In the genomic region with DNA sequence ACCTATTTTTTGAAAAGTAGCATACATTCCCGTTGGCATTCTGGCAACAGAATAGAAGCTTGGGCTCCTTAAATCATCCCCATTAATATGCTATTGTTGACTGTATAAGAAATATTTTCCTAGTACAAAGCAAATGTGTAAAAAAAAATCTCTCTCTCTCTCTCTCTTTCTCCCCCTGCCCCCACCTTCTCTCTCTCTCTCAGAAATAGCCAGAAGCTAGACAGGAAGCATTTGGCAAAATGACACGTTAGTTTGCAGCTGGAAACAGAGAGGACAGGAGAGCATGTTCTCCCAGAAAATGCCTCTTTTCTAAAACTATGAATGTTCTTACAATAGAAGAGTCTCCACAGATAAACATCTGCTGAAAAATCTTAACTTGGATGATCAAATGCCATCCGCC, we compare ENCODE assay signal across 14 cellular contexts. TPM values are rescaled to one million over a fixed set of nuclear protein-coding genes. Genes with fewer than 3 reads are reported as not detected.
DNase-seq lines count a peak whose midpoint lies in the region; ATAC-seq and TF ChIP-seq lines count a peak whose summit lies in the region.
"Had no signal": no experiment of that assay in that cellular context is flagged by ENCODE, and none has a peak within 500 bp of the region (broad histone marks: within the 10 kb centered on the region; RNA-seq: fewer than 3 reads in every experiment).

No MANE protein-coding gene starts in this region.

- in situ Hi-C loops in ACHN (cut with HindIII; ENCODE audit: low pct_ligation_motif_present, low pct_unique_long_range_greater_than_20kb, low sequenced_read_pairs), result loop anchor here (25.0 kb wide), 1 partner anchor 254 kb away; no protein-coding TSS in a partner anchor

- H3K27me3 ChIP-seq in SJSA1 (replicated peaks), result no peaks in the 10 kb centered on the region
- H3K27me3 ChIP-seq: colonic mucosa had no signal

- no peaks in the 10 kb centered on the region for H3K9me3 Mint-ChIP-seq in osteocyte (ENCODE audit: unreplicated experiment)
- H3K9me3 Mint-ChIP-seq: activated CD4-positive, alpha-beta T cell treated with anti-CD3 and anti-CD28 coated beads, Interleukin-2, amount 10 ng/mL, durations not matched to agents 24 days and 14 days had no signal

- DNase-seq in EH (ENCODE audit: low read depth), result peak; percentile 37
- peak in 1 of 2 experiments; percentile 36 for DNase-seq in SJSA1 (ENCODE audit: low read depth in 1 of 2, low spot score in 2 of 2)
- DNase-seq in fibroblast of the aortic adventitia (ENCODE audit: low read depth), result peak; percentile 36
- DNase-seq in osteocyte (ENCODE audit: extremely low spot score, unreplicated experiment), result no peak
- DNase-seq in ACHN, result no peak
- DNase-seq: activated CD4-positive, alpha-beta T cell treated with anti-CD3 and anti-CD28 coated beads, Interleukin-2, amount 10 ng/mL, durations not matched to agents 24 days and 14 days; NCI-H446 treated with DMSO at 0.1 percent for 48 hours had no signal

- peaks cover 55% of the 10 kb centered on the region for H3K4me1 Mint-ChIP-seq in osteocyte (ENCODE audit: unreplicated experiment)
- H3K4me1 Mint-ChIP-seq: activated CD4-positive, alpha-beta T cell treated with anti-CD3 and anti-CD28 coated beads, Interleukin-2, amount 10 ng/mL, durations not matched to agents 24 days and 14 days had no signal

- H3K4me1 ChIP-seq in SJSA1 (replicated peaks), result peaks cover 62% of the 10 kb centered on the region
- H3K4me1 ChIP-seq: colonic mucosa had no signal

- peak overlapping the region; percentile 17 for H3K27ac ChIP-seq in SJSA1
- H3K27ac ChIP-seq: colonic mucosa had no signal

- H3K4me3 ChIP-seq in SJSA1 (no peak overlapping the region), fibroblast of the aortic adventitia (ENCODE audit: low read depth, low read length) (no peak overlapping the region)
- H3K4me3 ChIP-seq: colonic mucosa, K562 had no signal

- no peak overlapping the region for H3K4me3 Mint-ChIP-seq in osteocyte (ENCODE audit: unreplicated experiment)
- H3K4me3 Mint-ChIP-seq: activated CD4-positive, alpha-beta T cell treated with anti-CD3 and anti-CD28 coated beads, Interleukin-2, amount 10 ng/mL, durations not matched to agents 24 days and 14 days had no signal

- no peak for TF ChIP-seq CTCF in fibroblast of the aortic adventitia (IDR thresholded peaks at IDR 0.05; ENCODE audit: insufficient read depth, low read length)
- no peak for TF ChIP-seq CTCF in osteocyte (IDR thresholded peaks at IDR 0.05)

- H3K27ac Mint-ChIP-seq in osteocyte (ENCODE audit: unreplicated experiment), result peak overlapping the region; percentile 70
- H3K27ac Mint-ChIP-seq: activated CD4-positive, alpha-beta T cell treated with anti-CD3 and anti-CD28 coated beads, Interleukin-2, amount 10 ng/mL, durations not matched to agents 24 days and 14 days had no signal

- H3K36me3 ChIP-seq in SJSA1, result no peaks in the 10 kb centered on the region
- H3K36me3 ChIP-seq: colonic mucosa had no signal

- ATAC-seq in GM19035 (IDR thresholded peaks at IDR 0.05; ENCODE audit: unreplicated experiment), result no peak
- no peak for ATAC-seq in GM18858 (IDR thresholded peaks at IDR 0.05; ENCODE audit: unreplicated experiment)
- ATAC-seq in GM18517 (IDR thresholded peaks at IDR 0.05; ENCODE audit: unreplicated experiment), result no peak
- ATAC-seq: esophagus mucosa had no signal

- H3K27me3 Mint-ChIP-seq in osteocyte (ENCODE audit: unreplicated experiment), result no peaks in the 10 kb centered on the region

- no peaks in the 10 kb centered on the region for H3K36me3 Mint-ChIP-seq in osteocyte (ENCODE audit: unreplicated experiment)

- no peaks in the 10 kb centered on the region for H3K9me3 ChIP-seq in SJSA1 (replicated peaks)
- H3K9me3 ChIP-seq: colonic mucosa had no signal

RNA-seq across cellular contexts. Expression of a gene that starts 59.6 kb away (rescaled TPM):
- total RNA-seq in SJSA1 (2014; rRNA removed; shearing (Covaris generic)), result 17.0 and 24.5 TPM in 2 replicates
- 1.3 and 4.6 TPM in 2 replicates for total RNA-seq in fibroblast of the aortic adventitia (ENCODE audit: low replicate concordance)
- total RNA-seq in osteocyte, result 1.7 and 2.5 TPM in 2 replicates
- total RNA-seq: OCI-LY7 had no signal

Comparison
In these comparisons a context has a peak if more than half of its experiments do, and no peak if none do; other contexts are left out.
1. DNase-seq: peak in EH (single experiment) and fibroblast of the aortic adventitia (single experiment); none in osteocyte (single experiment) and ACHN (single experiment).